ENCODE assay signal across 13 cellular contexts in genomic region chr3:17535173-17535730, GRCh38.
"Had no signal": no experiment of that assay in that cellular context is flagged by ENCODE, and none has a peak within 500 bp of the region (broad histone marks: within the 10 kb centered on the region; RNA-seq: fewer than 3 reads in every experiment).

No MANE protein-coding gene starts in this region.

- H3K27me3 ChIP-seq: colonic mucosa, gastroesophageal sphincter, right lobe of liver, spleen had no signal

- ATAC-seq: activated T-cell treated with anti-CD3 and anti-CD28 coated beads, Interleukin-2, amount 50 U/mL, for 4 hours; gastroesophageal sphincter; right lobe of liver; stimulated activated naive B cell treated with anti-CD40 and anti-IgM and Interleukin-4, amounts not matched to agents 10 μg/mL and 1 μg/mL and 100 μg/mL, for 72 hours had no signal

- H3K4me3 ChIP-seq: colonic mucosa, gastroesophageal sphincter, right lobe of liver, spleen had no signal

- H3K27ac ChIP-seq: colonic mucosa, right lobe of liver, spleen had no signal

- H3K9me3 ChIP-seq: colonic mucosa, gastroesophageal sphincter, right lobe of liver, spleen had no signal

- H3K4me1 ChIP-seq: colonic mucosa, right lobe of liver, spleen had no signal

- DNase-seq: activated CD4-positive, alpha-beta T cell treated with anti-CD3 and anti-CD28 coated beads, Interleukin-2, amount 50 U/mL, for 4 hours; activated CD4-positive, CD25-positive, alpha-beta regulatory T cell treated with anti-CD3 and anti-CD28 coated beads, Interleukin-2, amount 50 U/mL, for 72 hours; activated effector memory CD4-positive, alpha-beta T cell treated with anti-CD3 and anti-CD28 coated beads, Interleukin-2, amount 50 U/mL, for 16 hours; activated T-cell treated with anti-CD3 and anti-CD28 coated beads, Interleukin-2, amount 50 U/mL, for 4 hours; colonic mucosa; effector CD8-positive, alpha-beta T cell; posterior cingulate gyrus; right lobe of liver; spleen; stimulated activated CD4-positive, alpha-beta T cell treated with anti-CD3 and anti-CD28 coated beads, Interleukin-1b, Interleukin-23, amount 100 ng/mL, for 48 hours; stimulated activated naive B cell treated with anti-CD40 and anti-IgM and Interleukin-4, amounts not matched to agents 10 μg/mL and 1 μg/mL and 100 μg/mL, for 72 hours; substantia nigra had no signal

- H3K36me3 ChIP-seq: colonic mucosa, gastroesophageal sphincter, right lobe of liver, spleen had no signal
